Comparison of ENCODE assay signal across 21 cellular contexts in the genomic region with DNA sequence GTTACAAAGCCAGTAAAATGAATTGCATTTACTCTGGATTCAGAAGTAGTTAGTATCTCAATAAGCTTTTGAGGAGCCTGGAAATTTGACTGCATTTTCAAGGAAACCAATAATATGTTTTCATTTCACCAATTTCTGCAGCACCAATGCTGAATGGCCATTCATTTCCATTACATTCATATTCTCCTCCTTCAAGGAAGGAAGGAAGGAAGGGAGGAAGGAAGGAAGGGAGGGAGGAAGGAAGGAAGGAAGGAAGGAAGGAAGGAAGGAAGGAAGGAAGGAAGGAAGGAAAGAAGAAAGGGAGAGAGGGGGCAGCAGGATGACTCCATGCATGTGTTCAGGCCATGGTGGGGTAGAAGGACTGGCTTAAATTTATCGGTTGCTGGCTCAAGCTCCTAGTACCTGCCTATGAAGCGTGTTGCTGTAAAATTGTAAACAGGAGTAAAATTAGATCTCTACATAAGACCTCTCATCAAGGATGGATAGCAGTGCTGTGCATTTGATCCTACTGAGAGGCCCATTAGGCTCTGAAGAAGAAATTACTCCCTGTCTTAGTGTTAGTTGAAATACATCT.
"Had no signal": no experiment of that assay in that cellular context is flagged by ENCODE, and none has a peak within 500 bp of the region (broad histone marks: within the 10 kb centered on the region; RNA-seq: fewer than 3 reads in every experiment).

No MANE protein-coding gene starts in this region.

- H3K27me3 ChIP-seq: neutrophil, tibial nerve, uterus had no signal

- H3K4me1 ChIP-seq: lower lobe of right lung, uterus had no signal

- H3K36me3 ChIP-seq: lower lobe of right lung, neutrophil, tibial nerve, uterus had no signal

- ATAC-seq: activated CD8-positive, alpha-beta memory T cell treated with anti-CD3 and anti-CD28 coated beads, Interleukin-2, amount 10 ng/mL, durations not matched to agents 7 days and 5 days; activated T-helper 17 cell treated with anti-CD3 and anti-CD28 coated beads, Interleukin-2, amount 50 U/mL, for 72 hours; lower lobe of right lung; natural killer cell treated with Interleukin-12 subunit alpha and Interleukin-12 subunit beta and Interleukin-15 and Interleukin-18, amount 100 ng/mL, for 72 hours; stimulated activated naive CD8-positive, alpha-beta T cell treated with anti-CD3 and anti-CD28 coated beads, Interleukin-15, Interleukin-2, amounts not matched to agents 100 U/mL and 50 U/mL, for 24 hours had no signal

- H3K27ac ChIP-seq: coronary artery, lower lobe of right lung, neutrophil, tibial nerve, uterus had no signal

- H3K4me3 ChIP-seq: coronary artery, lower lobe of right lung, tibial nerve, uterus had no signal

- DNase-seq: activated CD4-positive, alpha-beta memory T cell treated with anti-CD3 and anti-CD28 coated beads, Interleukin-2, amount 10 ng/mL, durations not matched to agents 7 days and 5 days; activated CD4-positive, alpha-beta T cell treated with anti-CD3 and anti-CD28 coated beads for 48 hours; activated CD4-positive, CD25-positive, alpha-beta regulatory T cell; activated CD8-positive, alpha-beta memory T cell treated with anti-CD3 and anti-CD28 coated beads, Interleukin-2, amount 10 ng/mL, durations not matched to agents 7 days and 5 days; activated naive CD4-positive, alpha-beta T cell; activated naive CD8-positive, alpha-beta T cell treated with anti-CD3 and anti-CD28 coated beads, Interleukin-2, amount 10 ng/mL, durations not matched to agents 7 days and 5 days; effector CD4-positive, alpha-beta T cell; glutamatergic neuron; hippocampal formation; lower lobe of right lung; stimulated activated CD4-positive, alpha-beta T cell treated with anti-CD3 and anti-CD28 coated beads, Interleukin-2, amount 100 ng/mL, for 24 hours; stimulated activated naive CD8-positive, alpha-beta T cell treated with anti-CD3 and anti-CD28 coated beads, Interleukin-15, Interleukin-2, amounts not matched to agents 100 U/mL and 50 U/mL, for 24 hours; substantia nigra; T-helper 1 cell; T-helper 9 cell; uterus had no signal

- H3K9me3 ChIP-seq: lower lobe of right lung, neutrophil, uterus had no signal
